Comparison of ENCODE assay signal across 8 cellular contexts in genomic region chr9:32431940-32432555, GRCh38. TPM values are rescaled to one million over a fixed set of nuclear protein-coding genes. Genes with fewer than 3 reads are reported as not detected.
DNase-seq lines count a peak whose midpoint lies in the region; ATAC-seq, FAIRE-seq and TF ChIP-seq lines count a peak whose summit lies in the region.

No MANE protein-coding gene starts in this region.

- no peaks in the 10 kb centered on the region for H3K27me3 Mint-ChIP-seq in astrocyte (ENCODE audit: low read depth, unreplicated experiment)

- H3K9me3 Mint-ChIP-seq in astrocyte (ENCODE audit: unreplicated experiment): no peaks in the 10 kb centered on the region

- no peak overlapping the region for H3K4me3 ChIP-seq in AG04450 (ENCODE audit: low read depth, low read length)
- no peak overlapping the region for H3K4me3 ChIP-seq in OCI-LY1 (ENCODE audit: low read depth, low read length, poor library complexity, severe bottlenecking)
- H3K4me3 ChIP-seq in astrocyte (ENCODE audit: insufficient read depth, low read depth, low read length): no peak overlapping the region

- H4K20me1 ChIP-seq in OCI-LY1 (ENCODE audit: insufficient read depth, low read length): no peaks in the 10 kb centered on the region
- no peaks in the 10 kb centered on the region for H4K20me1 ChIP-seq in astrocyte (ENCODE audit: insufficient read depth, low read length)

- H3K4me3 Mint-ChIP-seq in astrocyte (ENCODE audit: unreplicated experiment): peak overlapping the region; percentile 69

- H3K27ac Mint-ChIP-seq in astrocyte (ENCODE audit: unreplicated experiment): peak overlapping the region; percentile 91

- no peak overlapping the region for H3K27ac ChIP-seq in AG04450 (ENCODE audit: low read depth, low read length)
- H3K27ac ChIP-seq in OCI-LY1 (ENCODE audit: low read depth, low read length, poor library complexity, severe bottlenecking): no peak overlapping the region
- peak overlapping the region; percentile 81 for H3K27ac ChIP-seq in astrocyte (ENCODE audit: low read depth, low read length)

- no peaks in the 10 kb centered on the region for H3F3A ChIP-seq in OCI-LY1 (ENCODE audit: insufficient read depth, low read length)

- TF ChIP-seq CTCF in AG04450 (IDR thresholded peaks at IDR 0.05; ENCODE audit: low read depth, low read length): peak; percentile 63
- TF ChIP-seq CTCF in GM12873 (IDR thresholded peaks at IDR 0.05; ENCODE audit: insufficient read depth, low read depth, low read length, missing control alignments): peak; percentile 47
- peak; percentile 37; the same call in 1 of the 2 replicates for TF ChIP-seq CTCF in OCI-LY1 (IDR thresholded peaks at IDR 0.05; ENCODE audit: low read length)
- TF ChIP-seq CTCF in astrocyte (IDR thresholded peaks at IDR 0.05; ENCODE audit: insufficient read depth, low read depth, low read length): peak; percentile 43

- no peak overlapping the region for H3K9ac ChIP-seq in OCI-LY1 (ENCODE audit: low read length)
- no peak overlapping the region for H3K9ac ChIP-seq in astrocyte (ENCODE audit: low read length)

- H3K79me2 ChIP-seq in OCI-LY1 (ENCODE audit: insufficient read depth, low read length): no peaks in the 10 kb centered on the region
- no peaks in the 10 kb centered on the region for H3K79me2 ChIP-seq in astrocyte (ENCODE audit: insufficient read depth, low read length)

- ATAC-seq in left colon (peak; percentile 53), GM21360 (IDR thresholded peaks at IDR 0.05; ENCODE audit: unreplicated experiment) (no peak), HG03135 (IDR thresholded peaks at IDR 0.05; ENCODE audit: unreplicated experiment) (no peak)

- no peak for DNase-seq in AG04450 (ENCODE audit: low read depth, low spot score)
- DNase-seq in astrocyte (ENCODE audit: low read depth): peak; percentile 32
- DNase-seq in left colon: peak in 1 of 2 donors; percentile 58
- peak; percentile 1 to 4 for DNase-seq in stimulated activated CD8-positive, alpha-beta memory T cell treated with anti-CD3 and anti-CD28 coated beads, Interleukin-2, amount 100 ng/mL, for 48 hours (ENCODE audit: low read depth in 2 of 2)

- H3K9me2 ChIP-seq in OCI-LY1 (ENCODE audit: low read depth, low read length): no peaks in the 10 kb centered on the region

- intact Hi-C loops in left colon (cut with DNase I, micrococcal nuclease): no loop called here

- peaks cover 53% of the 10 kb centered on the region for H3K4me1 Mint-ChIP-seq in astrocyte (ENCODE audit: low read depth, unreplicated experiment)

- no peaks in the 10 kb centered on the region for H3K4me1 ChIP-seq in OCI-LY1 (ENCODE audit: insufficient read depth, low read length, severe bottlenecking)
- H3K4me1 ChIP-seq in astrocyte (ENCODE audit: insufficient read depth, low read length): peaks cover 27% of the 10 kb centered on the region

- H2AFZ ChIP-seq in OCI-LY1 (ENCODE audit: low read length) (no peak overlapping the region), astrocyte (ENCODE audit: low read depth, low read length) (no peak overlapping the region)

- H3K36me3 Mint-ChIP-seq in astrocyte (ENCODE audit: low read depth, unreplicated experiment): peaks cover 10% of the 10 kb centered on the region

- FAIRE-seq in astrocyte (lab: Jason Lieb, UNC): no peak

- H3K36me3 ChIP-seq in OCI-LY1 (ENCODE audit: insufficient read depth, low read length) (peaks cover 12% of the 10 kb centered on the region; the same call in 1 of the 2 replicates), astrocyte (ENCODE audit: insufficient read depth, low read length) (peaks cover 44% of the 10 kb centered on the region)

- H3K9me3 ChIP-seq in AG04450 (ENCODE audit: control insufficient read depth, insufficient read depth, low read length) (no peaks in the 10 kb centered on the region), OCI-LY1 (ENCODE audit: low read length) (no peaks in the 10 kb centered on the region), astrocyte (ENCODE audit: insufficient read depth, low read depth, low read length) (no peaks in the 10 kb centered on the region)

- POLR2A ChIA-PET in AG04450 (lab: Yijun Ruan, JAX): no interaction called here

- CTCF ChIA-PET in AG04450 (lab: Charles Lee): interaction anchor here (0.6 to 7.5 kb wide), 14 partner anchors 13 to 1406 kb away, joined by 3 to 133 read pairs (median 5); no protein-coding TSS in a partner anchor

- H3K27me3 ChIP-seq in AG04450 (ENCODE audit: control insufficient read depth, insufficient read depth, low read length) (no peaks in the 10 kb centered on the region), OCI-LY1 (ENCODE audit: insufficient read depth, low read length) (no peaks in the 10 kb centered on the region), astrocyte (ENCODE audit: insufficient read depth, low read length) (no peaks in the 10 kb centered on the region)

- H3K4me2 ChIP-seq in OCI-LY1 (ENCODE audit: low read length) (no peak overlapping the region), astrocyte (ENCODE audit: low read length) (peak overlapping the region; percentile 80)

RNA-seq across cellular contexts. Expression of gene ACO1, which starts 47.6 kb away (rescaled TPM):
- polyA plus RNA-seq in AG04450 (2011; rRNA removed): 291 and 330 TPM in 2 replicates
- 281 and 285 TPM in 2 replicates for polyA minus RNA-seq in AG04450 (2011; rRNA and poly(A)+ RNA removed)
- total RNA-seq in astrocyte (17.7 and 19.4 TPM in 2 replicates), left colon (10 to 100 TPM; 35.5 to 41.8 TPM)
